Comparison of ENCODE assay signal across 1 cellular context in genomic region chr12:120708646-120709045, GRCh38.
TF ChIP-seq lines count a peak whose summit lies in the region.

No MANE protein-coding gene starts in this region.

TF ChIP-seq in WTC11, 78 proteins besides CTCF, POLR2A, EP300 and RAD21 (continued from another document):
- TF ChIP-seq ATF2 (CRISPR knock-in tag; IDR thresholded peaks at IDR 0.05; ENCODE audit: borderline replicate concordance, low read depth), result no peak
- no peak for TF ChIP-seq USF2 (CRISPR knock-in tag; IDR thresholded peaks at IDR 0.05)
- TF ChIP-seq STAT6 (CRISPR knock-in tag; conservative IDR thresholded peaks at IDR 0.05; ENCODE audit: low read depth), result no peak
- TF ChIP-seq SOX15 (CRISPR knock-in tag; IDR thresholded peaks at IDR 0.05), result no peak
- no peak for TF ChIP-seq KAT7 (CRISPR knock-in tag; IDR thresholded peaks at IDR 0.05; ENCODE audit: borderline replicate concordance)
- no peak for TF ChIP-seq CBFB (CRISPR knock-in tag; IDR thresholded peaks at IDR 0.05; ENCODE audit: low read depth)
- no peak for TF ChIP-seq ZBTB21 (CRISPR knock-in tag; IDR thresholded peaks at IDR 0.05; ENCODE audit: borderline replicate concordance)
- no peak for TF ChIP-seq ZNF138 (CRISPR knock-in tag; conservative IDR thresholded peaks at IDR 0.05)
- TF ChIP-seq PREB (CRISPR knock-in tag; IDR thresholded peaks at IDR 0.05; ENCODE audit: borderline replicate concordance), result no peak
- no peak for TF ChIP-seq TP53 (CRISPR knock-in tag; IDR thresholded peaks at IDR 0.05)
